2 cellular contexts compared by ENCODE assay signal in genomic region chr9:16652511-16653101, GRCh38.
TF ChIP-seq lines count a peak whose summit lies in the region.

No MANE protein-coding gene starts in this region.

TF ChIP-seq in A549, 52 proteins besides CTCF, POLR2A, EP300 and RAD21:
- TF ChIP-seq EHF (CRISPR knock-in tag; IDR thresholded peaks at IDR 0.05) (no peak), CBX2 (IDR thresholded peaks at IDR 0.05; ENCODE audit: borderline replicate concordance, low read depth) (no peak), POLR2AphosphoS2 (conservative IDR thresholded peaks at IDR 0.05; ENCODE audit: low read length) (no peak), HOXB5 (CRISPR knock-in tag; IDR thresholded peaks at IDR 0.05) (no peak), FOXS1 (CRISPR knock-in tag; IDR thresholded peaks at IDR 0.05) (no peak), CHD2 (IDR thresholded peaks at IDR 0.05; ENCODE audit: low read length, partially characterized antibody) (no peak), PBX3 (IDR thresholded peaks at IDR 0.05) (no peak), TFCP2L1 (CRISPR knock-in tag; IDR thresholded peaks at IDR 0.05) (no peak)
- TF ChIP-seq, protein P1, sequence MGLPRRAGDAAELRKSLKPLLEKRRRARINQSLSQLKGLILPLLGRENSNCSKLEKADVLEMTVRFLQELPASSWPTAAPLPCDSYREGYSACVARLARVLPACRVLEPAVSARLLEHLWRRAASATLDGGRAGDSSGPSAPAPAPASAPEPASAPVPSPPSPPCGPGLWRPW (IDR thresholded peaks at IDR 0.05), result no peak

TF ChIP-seq in IMR-90, 13 proteins besides CTCF, POLR2A, EP300 and RAD21:
- TF ChIP-seq CEBPB (IDR thresholded peaks at IDR 0.05; ENCODE audit: low read depth, low read length) (no peak), FOS (IDR thresholded peaks at IDR 0.05; ENCODE audit: low read depth, low read length) (no peak), CHD1 (IDR thresholded peaks at IDR 0.05; ENCODE audit: low read depth, low read length) (no peak), ELK1 (IDR thresholded peaks at IDR 0.05; ENCODE audit: borderline replicate concordance, low read depth, low read length) (no peak), NFE2L2 (IDR thresholded peaks at IDR 0.05; ENCODE audit: low read depth, low read length) (no peak), RFX5 (IDR thresholded peaks at IDR 0.05; ENCODE audit: low read depth, low read length) (no peak), RCOR1 (IDR thresholded peaks at IDR 0.05; ENCODE audit: insufficient replicate concordance, low read length) (no peak), SMC3 (IDR thresholded peaks at IDR 0.05; ENCODE audit: low read depth, low read length) (no peak), MAFK (IDR thresholded peaks at IDR 0.05; ENCODE audit: low read depth, low read length) (no peak), MXI1 (IDR thresholded peaks at IDR 0.05; ENCODE audit: borderline replicate concordance, low read depth, low read length) (no peak), BHLHE40 (IDR thresholded peaks at IDR 0.05; ENCODE audit: low read depth, low read length) (no peak), MAZ (IDR thresholded peaks at IDR 0.05; ENCODE audit: borderline replicate concordance, low read depth, low read length) (no peak)
- TF ChIP-seq, protein P2, sequence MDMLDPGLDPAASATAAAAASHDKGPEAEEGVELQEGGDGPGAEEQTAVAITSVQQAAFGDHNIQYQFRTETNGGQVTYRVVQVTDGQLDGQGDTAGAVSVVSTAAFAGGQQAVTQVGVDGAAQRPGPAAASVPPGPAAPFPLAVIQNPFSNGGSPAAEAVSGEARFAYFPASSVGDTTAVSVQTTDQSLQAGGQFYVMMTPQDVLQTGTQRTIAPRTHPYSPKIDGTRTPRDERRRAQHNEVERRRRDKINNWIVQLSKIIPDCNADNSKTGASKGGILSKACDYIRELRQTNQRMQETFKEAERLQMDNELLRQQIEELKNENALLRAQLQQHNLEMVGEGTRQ (IDR thresholded peaks at IDR 0.05; ENCODE audit: low read depth, low read length), result no peak
